ENCODE assay signal across 15 cellular contexts in the genomic region with DNA sequence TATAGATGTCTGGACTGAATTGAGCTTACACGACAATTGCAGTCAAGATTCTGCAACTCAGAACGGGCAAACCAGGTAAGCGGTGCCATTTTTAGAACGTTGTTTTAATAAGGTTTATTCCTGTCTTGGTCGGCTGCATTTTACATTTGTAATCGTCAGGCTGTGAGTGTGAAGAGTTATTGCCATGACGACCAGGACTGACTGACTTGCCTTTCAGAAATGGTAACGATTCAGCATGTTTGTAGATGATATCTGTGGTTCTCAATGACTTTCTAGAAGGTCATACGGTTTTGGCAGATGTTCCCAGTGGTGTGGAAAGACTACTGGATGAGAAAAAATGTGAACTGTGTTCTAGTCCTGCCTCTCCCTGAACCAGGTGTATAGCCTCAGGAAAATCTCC.
DNase-seq lines count a peak whose midpoint lies in the region; ATAC-seq, FAIRE-seq and TF ChIP-seq lines count a peak whose summit lies in the region.
"Had no signal": no experiment of that assay in that cellular context is flagged by ENCODE, and none has a peak within 500 bp of the region (broad histone marks: within the 10 kb centered on the region; RNA-seq: fewer than 3 reads in every experiment).

No MANE protein-coding gene starts in this region.

- no peaks in the 10 kb centered on the region for H3K27me3 Mint-ChIP-seq in astrocyte (ENCODE audit: low read depth, unreplicated experiment)
- H3K27me3 Mint-ChIP-seq: type B pancreatic cell had no signal

- TF ChIP-seq EP300 in neural cell (conservative IDR thresholded peaks at IDR 0.05; ENCODE audit: poor library complexity, severe bottlenecking), result no peak

- TF ChIP-seq CTCF in astrocyte (IDR thresholded peaks at IDR 0.05; ENCODE audit: insufficient read depth, low read depth, low read length), result no peak
- no peak for TF ChIP-seq CTCF in neural cell (IDR thresholded peaks at IDR 0.05; ENCODE audit: poor library complexity, severe bottlenecking)
- no peak for TF ChIP-seq CTCF in spleen (IDR thresholded peaks at IDR 0.05 in 8 of 11, conservative IDR thresholded peaks at IDR 0.05 in 3 of 11)
- TF ChIP-seq CTCF in colonic mucosa (IDR thresholded peaks at IDR 0.05), result no peak

- H3K4me3 Mint-ChIP-seq in astrocyte (ENCODE audit: unreplicated experiment), result no peak overlapping the region
- H3K4me3 Mint-ChIP-seq: memory B cell, type B pancreatic cell had no signal

- peaks cover 6% of the 10 kb centered on the region for H3F3A ChIP-seq in neural cell (ENCODE audit: insufficient read depth, low read length, poor library complexity, severe bottlenecking)

- no peak overlapping the region for H3K27ac ChIP-seq in astrocyte (ENCODE audit: low read depth, low read length)
- H3K27ac ChIP-seq in neural cell (ENCODE audit: low read length), result peak overlapping the region; percentile 42
- peak overlapping the region in 3 of 8 donors; percentile 16 to 59 (median 55) for H3K27ac ChIP-seq in spleen
- H3K27ac ChIP-seq in colonic mucosa, result no peak overlapping the region
- H3K27ac ChIP-seq: ascending aorta had no signal

- H3K79me2 ChIP-seq in astrocyte (ENCODE audit: insufficient read depth, low read length) (no peaks in the 10 kb centered on the region), neural cell (replicated peaks; ENCODE audit: insufficient read depth, low read length) (no peaks in the 10 kb centered on the region)

- no peak for TF ChIP-seq POLR2A in spleen (IDR thresholded peaks at IDR 0.05)

- H3K9me3 Mint-ChIP-seq in astrocyte (ENCODE audit: unreplicated experiment), result no peaks in the 10 kb centered on the region
- H3K9me3 Mint-ChIP-seq: type B pancreatic cell had no signal

- H3K9me3 ChIP-seq in astrocyte (ENCODE audit: insufficient read depth, low read depth, low read length) (no peaks in the 10 kb centered on the region), neural cell (ENCODE audit: low read length) (no peaks in the 10 kb centered on the region), spleen (no peaks in the 10 kb centered on the region), colonic mucosa (no peaks in the 10 kb centered on the region)
- H3K9me3 ChIP-seq: ascending aorta had no signal

- DNase-seq in NCI-H510A treated with DMSO at 0.1 percent for 48 hours (lab: John Stamatoyannopoulos, UW) (peak; percentile 50), NCI-H510A (lab: John Stamatoyannopoulos, UW) (no peak), NCI-H187 treated with DMSO at 0.1 percent for 48 hours (lab: John Stamatoyannopoulos, UW) (peak; percentile 90), astrocyte (ENCODE audit: low read depth) (peak; percentile 25), spleen (no peak), colonic mucosa (no peak)
- DNase-seq: activated CD8-positive, alpha-beta memory T cell treated with anti-CD3 and anti-CD28 coated beads, Interleukin-2, amount 50 U/mL, for 48 hours; NCI-H524; SHP77 treated with DMSO at 0.1 percent for 48 hours had no signal

- H4K20me1 ChIP-seq in astrocyte (ENCODE audit: insufficient read depth, low read length) (no peaks in the 10 kb centered on the region), neural cell (ENCODE audit: insufficient read depth) (no peaks in the 10 kb centered on the region)

- H2AFZ ChIP-seq in astrocyte (ENCODE audit: low read depth, low read length), result no peak overlapping the region
- no peak overlapping the region for H2AFZ ChIP-seq in neural cell (ENCODE audit: low read depth, low read length)

- ATAC-seq in HG03439 (IDR thresholded peaks at IDR 0.05; ENCODE audit: unreplicated experiment), result no peak

- intact Hi-C loops in spleen (cut with DNase I; ENCODE audit: low total_unique reads), result no loop called here
- intact Hi-C loops in colonic mucosa (cut with DNase I), result no loop called here

- no peaks in the 10 kb centered on the region for H3K36me3 Mint-ChIP-seq in astrocyte (ENCODE audit: low read depth, unreplicated experiment)
- H3K36me3 Mint-ChIP-seq: memory B cell, type B pancreatic cell had no signal

- no peak for TF ChIP-seq RAD21 in neural cell (conservative IDR thresholded peaks at IDR 0.05)

- H3K27ac Mint-ChIP-seq in astrocyte (ENCODE audit: unreplicated experiment), result no peak overlapping the region
- H3K27ac Mint-ChIP-seq: memory B cell, type B pancreatic cell had no signal

- H3K4me1 ChIP-seq in astrocyte (ENCODE audit: insufficient read depth, low read length) (no peaks in the 10 kb centered on the region), spleen (peaks cover 0 to 14% (median 5%) of the 10 kb centered on the region in 6 donors), colonic mucosa (no peaks in the 10 kb centered on the region)
- H3K4me1 ChIP-seq: ascending aorta had no signal

- H3K4me2 ChIP-seq in astrocyte (ENCODE audit: low read length), result no peak overlapping the region
- peak overlapping the region; percentile 36 for H3K4me2 ChIP-seq in neural cell (ENCODE audit: low read length)

- WGBS in spleen, 5 donors, result 67 to 88% (median 79%) methylated on average over 9 of the region's 9 CpGs

- no peaks in the 10 kb centered on the region for H3K36me3 ChIP-seq in astrocyte (ENCODE audit: insufficient read depth, low read length)
- H3K36me3 ChIP-seq in neural cell (ENCODE audit: insufficient read depth, low read length), result no peaks in the 10 kb centered on the region
- no peaks in the 10 kb centered on the region for H3K36me3 ChIP-seq in spleen
- no peaks in the 10 kb centered on the region for H3K36me3 ChIP-seq in colonic mucosa
- H3K36me3 ChIP-seq: ascending aorta had no signal

- H3K4me1 Mint-ChIP-seq in astrocyte (ENCODE audit: low read depth, unreplicated experiment), result peaks cover 5% of the 10 kb centered on the region

- no peaks in the 10 kb centered on the region for H3K9me2 ChIP-seq in neural cell (ENCODE audit: insufficient read depth, low read length)

- FAIRE-seq in astrocyte (lab: Jason Lieb, UNC), result no peak
- FAIRE-seq: GM12891 had no signal

- H3K4me3 ChIP-seq in astrocyte (ENCODE audit: insufficient read depth, low read depth, low read length) (no peak overlapping the region), neural cell (ENCODE audit: low read length) (peak overlapping the region; percentile 42), spleen (no peak overlapping the region), colonic mucosa (no peak overlapping the region)
- H3K4me3 ChIP-seq: ascending aorta had no signal

- H3K9ac ChIP-seq in astrocyte (ENCODE audit: low read length) (no peak overlapping the region), neural cell (ENCODE audit: low read length) (peak overlapping the region; percentile 16), colonic mucosa (ENCODE audit: low read depth in 2 of 2, low read length in 2 of 2) (no peak overlapping the region)

- H3K27me3 ChIP-seq in astrocyte (ENCODE audit: insufficient read depth, low read length) (no peaks in the 10 kb centered on the region), neural cell (ENCODE audit: insufficient read depth, low read depth, low read length) (no peaks in the 10 kb centered on the region), spleen (replicated peaks in 1 of 7) (no peaks in the 10 kb centered on the region), colonic mucosa (no peaks in the 10 kb centered on the region)
- H3K27me3 ChIP-seq: ascending aorta had no signal

TF ChIP-seq in neural cell, 6 proteins besides CTCF, POLR2A, EP300 and RAD21:
- TF ChIP-seq EZH2 (IDR thresholded peaks at IDR 0.05; ENCODE audit: borderline replicate concordance, insufficient read depth, low read length, poor library complexity, severe bottlenecking) (no peak), SMC3 (conservative IDR thresholded peaks at IDR 0.05; ENCODE audit: poor library complexity) (no peak), MXI1 (conservative IDR thresholded peaks at IDR 0.05; ENCODE audit: poor library complexity, severe bottlenecking) (no peak), TAF1 (IDR thresholded peaks at IDR 0.05; ENCODE audit: low read depth) (no peak), POLR2AphosphoS5 (IDR thresholded peaks at IDR 0.05) (no peak)
- TF ChIP-seq, protein P1, sequence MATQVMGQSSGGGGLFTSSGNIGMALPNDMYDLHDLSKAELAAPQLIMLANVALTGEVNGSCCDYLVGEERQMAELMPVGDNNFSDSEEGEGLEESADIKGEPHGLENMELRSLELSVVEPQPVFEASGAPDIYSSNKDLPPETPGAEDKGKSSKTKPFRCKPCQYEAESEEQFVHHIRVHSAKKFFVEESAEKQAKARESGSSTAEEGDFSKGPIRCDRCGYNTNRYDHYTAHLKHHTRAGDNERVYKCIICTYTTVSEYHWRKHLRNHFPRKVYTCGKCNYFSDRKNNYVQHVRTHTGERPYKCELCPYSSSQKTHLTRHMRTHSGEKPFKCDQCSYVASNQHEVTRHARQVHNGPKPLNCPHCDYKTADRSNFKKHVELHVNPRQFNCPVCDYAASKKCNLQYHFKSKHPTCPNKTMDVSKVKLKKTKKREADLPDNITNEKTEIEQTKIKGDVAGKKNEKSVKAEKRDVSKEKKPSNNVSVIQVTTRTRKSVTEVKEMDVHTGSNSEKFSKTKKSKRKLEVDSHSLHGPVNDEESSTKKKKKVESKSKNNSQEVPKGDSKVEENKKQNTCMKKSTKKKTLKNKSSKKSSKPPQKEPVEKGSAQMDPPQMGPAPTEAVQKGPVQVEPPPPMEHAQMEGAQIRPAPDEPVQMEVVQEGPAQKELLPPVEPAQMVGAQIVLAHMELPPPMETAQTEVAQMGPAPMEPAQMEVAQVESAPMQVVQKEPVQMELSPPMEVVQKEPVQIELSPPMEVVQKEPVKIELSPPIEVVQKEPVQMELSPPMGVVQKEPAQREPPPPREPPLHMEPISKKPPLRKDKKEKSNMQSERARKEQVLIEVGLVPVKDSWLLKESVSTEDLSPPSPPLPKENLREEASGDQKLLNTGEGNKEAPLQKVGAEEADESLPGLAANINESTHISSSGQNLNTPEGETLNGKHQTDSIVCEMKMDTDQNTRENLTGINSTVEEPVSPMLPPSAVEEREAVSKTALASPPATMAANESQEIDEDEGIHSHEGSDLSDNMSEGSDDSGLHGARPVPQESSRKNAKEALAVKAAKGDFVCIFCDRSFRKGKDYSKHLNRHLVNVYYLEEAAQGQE (IDR thresholded peaks at IDR 0.05; ENCODE audit: borderline replicate concordance), result no peak

Comparison
In these comparisons a context has a peak if more than half of its experiments do, and no peak if none do; other contexts are left out.
1. DNase-seq: peak in NCI-H510A treated with DMSO at 0.1 percent for 48 hours (single experiment), NCI-H187 treated with DMSO at 0.1 percent for 48 hours (single experiment) and astrocyte (single experiment); none in NCI-H510A (single experiment), spleen (single experiment) and colonic mucosa (single experiment).